8 cellular contexts compared by ENCODE assay signal in genomic region chr1:153032677-153033308, GRCh38. TPM values are rescaled to one million over a fixed set of nuclear protein-coding genes. Genes with fewer than 3 reads are reported as not detected.
DNase-seq lines count a peak whose midpoint lies in the region; ATAC-seq and TF ChIP-seq lines count a peak whose summit lies in the region.

No MANE protein-coding gene starts in this region.

- no peak overlapping the region for H2BK120ac ChIP-seq in IMR-90 (ENCODE audit: low read depth, low read length)

- H3K56ac ChIP-seq in IMR-90 (ENCODE audit: extremely low read depth, insufficient read depth, low read length) = no peak overlapping the region

- peak; percentile 80 for DNase-seq in Calu3
- peak; percentile 48 for DNase-seq in IMR-90
- DNase-seq in anterior cingulate cortex (lab: John Stamatoyannopoulos, UW) = peak in 31 of 58 donors; percentile 1 to 54 (median 10)
- no peak for DNase-seq in lower lobe of right lung
- no peak for DNase-seq in NCI-H524 (lab: John Stamatoyannopoulos, UW)
- DNase-seq in CD4-positive, alpha-beta memory T cell = no peak

- H3K4me3 ChIP-seq in IMR-90 (ENCODE audit: insufficient read depth, low read depth, low read length) (no peak overlapping the region), lower lobe of right lung (no peak overlapping the region)
- no peak overlapping the region for H3K4me3 ChIP-seq in CD4-positive, alpha-beta memory T cell (ENCODE audit: low read length in 2 of 2)

- no peak overlapping the region for H4K8ac ChIP-seq in IMR-90 (ENCODE audit: low read depth in 2 of 2, low read length in 2 of 2)

- peak; percentile 33 for TF ChIP-seq RAD21 in IMR-90 (IDR thresholded peaks at IDR 0.05; ENCODE audit: low read length)

- no peaks in the 10 kb centered on the region for H3K27me3 Mint-ChIP-seq in Calu3 (ENCODE audit: unreplicated experiment)
- H3K27me3 Mint-ChIP-seq in CD4-positive, alpha-beta memory T cell = peaks cover 1 to 6% of the 10 kb centered on the region in 2 donors

- BruUV-seq in Calu3 (replicated peaks; lab: Mats Ljungman, UMichigan) (no TSS peak), IMR-90 (replicated peaks; lab: Mats Ljungman, UMichigan) (no TSS peak)

- no peak for TF ChIP-seq POLR2A in IMR-90 (IDR thresholded peaks at IDR 0.05; ENCODE audit: low read depth, low read length)

- H3K9me1 ChIP-seq in IMR-90 (ENCODE audit: insufficient read depth, low read length) = no peaks in the 10 kb centered on the region

- no peak overlapping the region for H3K23ac ChIP-seq in IMR-90 (ENCODE audit: low read depth, low read length)

- H3K4me2 ChIP-seq in IMR-90 (ENCODE audit: low read depth, low read length) = no peak overlapping the region

- no peak overlapping the region for H2AK5ac ChIP-seq in IMR-90 (ENCODE audit: low read depth, low read length)

- H3K27ac ChIP-seq in IMR-90 (ENCODE audit: insufficient read depth, low read length) (no peak overlapping the region), lower lobe of right lung (no peak overlapping the region)
- H3K27ac ChIP-seq in CD4-positive, alpha-beta memory T cell (ENCODE audit: low read depth, low read length) = no peak overlapping the region

- peak; percentile 56 for ATAC-seq in IMR-90 (ENCODE audit: low read depth)
- ATAC-seq in lower lobe of right lung = peak; percentile 77 to 80
- ATAC-seq in GM18517 (IDR thresholded peaks at IDR 0.05; ENCODE audit: unreplicated experiment) = no peak
- ATAC-seq in HG02981 (IDR thresholded peaks at IDR 0.05; ENCODE audit: unreplicated experiment) = no peak

- no peak overlapping the region for H2BK5ac ChIP-seq in IMR-90 (ENCODE audit: low read depth, low read length, poor library complexity, severe bottlenecking)

- no peaks in the 10 kb centered on the region for H3K79me1 ChIP-seq in IMR-90 (ENCODE audit: low read depth in 1 of 2, low read length in 2 of 2)

- H2AFZ ChIP-seq in IMR-90 (replicated peaks; ENCODE audit: low read length, poor library complexity) = no peak overlapping the region

- no peaks in the 10 kb centered on the region for H3K9me3 ChIP-seq in IMR-90 (ENCODE audit: control insufficient read depth, insufficient read depth, low read length)
- H3K9me3 ChIP-seq in lower lobe of right lung = no peaks in the 10 kb centered on the region
- H3K9me3 ChIP-seq in CD4-positive, alpha-beta memory T cell (ENCODE audit: control insufficient read depth in 1 of 2, low read length in 2 of 2) = no peaks in the 10 kb centered on the region

- peak overlapping the region; percentile 53 for H3K27ac Mint-ChIP-seq in Calu3 (ENCODE audit: unreplicated experiment)
- H3K27ac Mint-ChIP-seq in CD4-positive, alpha-beta memory T cell = no peak overlapping the region

- H4K20me1 ChIP-seq in IMR-90 (ENCODE audit: insufficient read depth, low read length) = no peaks in the 10 kb centered on the region

- no peak overlapping the region for H2BK20ac ChIP-seq in IMR-90 (ENCODE audit: low read depth, low read length)

- peaks cover 25% of the 10 kb centered on the region for H3K4me1 Mint-ChIP-seq in Calu3 (ENCODE audit: low read depth, unreplicated experiment)
- no peaks in the 10 kb centered on the region for H3K4me1 Mint-ChIP-seq in CD4-positive, alpha-beta memory T cell

- no peak overlapping the region for H2AK9ac ChIP-seq in IMR-90 (replicated peaks; ENCODE audit: low read depth, low read length, poor library complexity)

- H3K4me3 Mint-ChIP-seq in Calu3 (ENCODE audit: low read depth, unreplicated experiment) = no peak overlapping the region
- H3K4me3 Mint-ChIP-seq in CD4-positive, alpha-beta memory T cell = no peak overlapping the region

- POLR2A ChIA-PET in IMR-90 (lab: Charles Lee; ENCODE audit: unreplicated experiment) = no interaction called here
- POLR2A ChIA-PET in CD4-positive, alpha-beta memory T cell (lab: Charles Lee; ENCODE audit: partially characterized antibody) = no interaction called here

- H3K4me1 ChIP-seq in IMR-90 (ENCODE audit: control insufficient read depth, insufficient read depth, low read length) (no peaks in the 10 kb centered on the region), lower lobe of right lung (no peaks in the 10 kb centered on the region)
- H3K4me1 ChIP-seq in CD4-positive, alpha-beta memory T cell (ENCODE audit: insufficient read depth, low read length) = no peaks in the 10 kb centered on the region

- dilution Hi-C loops in IMR-90 (cut with HindIII; ENCODE audit: low sequenced_read_pairs, unreplicated experiment) = no loop called here

- no peak overlapping the region for H2BK15ac ChIP-seq in IMR-90 (ENCODE audit: low read depth, low read length)

- no peaks in the 10 kb centered on the region for H3K27me3 ChIP-seq in IMR-90 (ENCODE audit: control insufficient read depth, insufficient read depth, low read length)
- H3K27me3 ChIP-seq in lower lobe of right lung (ENCODE audit: low read depth) = no peaks in the 10 kb centered on the region
- H3K27me3 ChIP-seq in CD4-positive, alpha-beta memory T cell (ENCODE audit: insufficient read depth, low read length) = no peaks in the 10 kb centered on the region

- TF ChIP-seq CTCF in Calu3 (IDR thresholded peaks at IDR 0.05; ENCODE audit: unreplicated experiment) = peak; percentile 67
- peak; percentile 30 for TF ChIP-seq CTCF in IMR-90 (conservative IDR thresholded peaks at IDR 0.05; ENCODE audit: low read depth, low read length)
- TF ChIP-seq CTCF in lower lobe of right lung (IDR thresholded peaks at IDR 0.05) = no peak

- intact Hi-C loops in Calu3 (cut with micrococcal nuclease; ENCODE audit: unreplicated experiment) (loop anchor here (1.0 to 10.0 kb wide), 5 partner anchors 35 to 378 kb away; no protein-coding TSS in a partner anchor), IMR-90 (cut with micrococcal nuclease) (no loop called here), lower lobe of right lung (cut with DNase I) (no loop called here)
- intact Hi-C loops in CD4-positive, alpha-beta memory T cell (cut with micrococcal nuclease) = no loop called here

- no peak overlapping the region for H3K9ac ChIP-seq in IMR-90 (ENCODE audit: low read depth, low read length)

- no peak overlapping the region for H4K91ac ChIP-seq in IMR-90 (ENCODE audit: insufficient read depth, low read depth, low read length)

- H4K5ac ChIP-seq in IMR-90 (ENCODE audit: low read depth, low read length) = no peak overlapping the region

- H3K36me3 ChIP-seq in IMR-90 (ENCODE audit: control insufficient read depth, insufficient read depth, low read length) (no peaks in the 10 kb centered on the region), lower lobe of right lung (no peaks in the 10 kb centered on the region)
- H3K36me3 ChIP-seq in CD4-positive, alpha-beta memory T cell (ENCODE audit: insufficient read depth, low read length) = no peaks in the 10 kb centered on the region

- CTCF ChIA-PET in Calu3 (lab: Charles Lee) = interaction anchor here (0.6 to 2.4 kb wide), 15 partner anchors 11 to 162 kb away, joined by 3 to 20 read pairs (median 4); partner anchors contain the start of gene IVL
- CTCF ChIA-PET in IMR-90 (lab: Yijun Ruan, JAX) = no interaction called here
- CTCF ChIA-PET in CD4-positive, alpha-beta memory T cell (lab: Charles Lee; ENCODE audit: partially characterized antibody) = no interaction called here

- no peaks in the 10 kb centered on the region for H3K9me3 Mint-ChIP-seq in Calu3 (ENCODE audit: low read depth, unreplicated experiment)
- H3K9me3 Mint-ChIP-seq in CD4-positive, alpha-beta memory T cell = peaks cover 0 to 3% (median 0%) of the 10 kb centered on the region in 8 donors

- no peak overlapping the region for H3K4ac ChIP-seq in IMR-90 (ENCODE audit: low read depth, low read length)

- H3K14ac ChIP-seq in IMR-90 (replicated peaks; ENCODE audit: low read depth, low read length) = no peak overlapping the region

- no peak overlapping the region for H3K18ac ChIP-seq in IMR-90 (ENCODE audit: low read depth, low read length)

- in situ Hi-C loops in IMR-90 (cut with MboI; ENCODE audit: low sequenced_read_pairs) = no loop called here

- WGBS in IMR-90 (ENCODE audit: extremely low coverage in 2 of 2, insufficient read length in 1 of 2), 2 experiments = no CpG with 5 or more reads among the region's 3 CpGs

- H3K36me3 Mint-ChIP-seq in Calu3 (ENCODE audit: insufficient read depth, unreplicated experiment) = no peaks in the 10 kb centered on the region
- no peaks in the 10 kb centered on the region for H3K36me3 Mint-ChIP-seq in CD4-positive, alpha-beta memory T cell

RNA-seq across cellular contexts. Expression of gene SPRR1B, which starts 1.8 kb away (rescaled TPM):
- total RNA-seq in Calu3 (2022) = 3.1 TPM in 1 of 2 replicates, not detected in the other
- not detected in 2 replicates for total RNA-seq in IMR-90 (2012; rRNA removed)
- polyA plus RNA-seq in IMR-90 (2012; rRNA removed) = not detected in 2 replicates
- not detected in 2 replicates for polyA plus RNA-seq in IMR-90 (2012; cell fraction: cytosol; rRNA removed)
- polyA plus RNA-seq in IMR-90 (2012; cell fraction: nucleus; rRNA removed; ENCODE audit: low replicate concordance) = not detected in 2 replicates
- not detected for total RNA-seq in lower lobe of right lung
- not detected for total RNA-seq in CD4-positive, alpha-beta memory T cell
- polyA plus RNA-seq in CD4-positive, alpha-beta memory T cell = not detected

RNA-seq across cellular contexts. Expression of gene SPRR2D, which starts 8.1 kb away (rescaled TPM):
- total RNA-seq in Calu3 (2022) (not detected in 2 replicates), IMR-90 (2012; rRNA removed) (not detected in 2 replicates), lower lobe of right lung (not detected)
- polyA plus RNA-seq in IMR-90 (2012; rRNA removed) = not detected in 2 replicates
- not detected in 2 replicates for polyA plus RNA-seq in IMR-90 (2012; cell fraction: cytosol; rRNA removed)
- polyA plus RNA-seq in IMR-90 (2012; cell fraction: nucleus; rRNA removed; ENCODE audit: low replicate concordance) = not detected in 2 replicates
- not detected for total RNA-seq in CD4-positive, alpha-beta memory T cell
- not detected for polyA plus RNA-seq in CD4-positive, alpha-beta memory T cell

RNA-seq across cellular contexts. Expression of gene SPRR2A, which starts 24.5 kb away (rescaled TPM):
- not detected in 2 replicates for total RNA-seq in Calu3 (2022)
- total RNA-seq in IMR-90 (2012; rRNA removed) = not detected in 2 replicates
- not detected in 2 replicates for polyA plus RNA-seq in IMR-90 (2012; rRNA removed)
- polyA plus RNA-seq in IMR-90 (2012; cell fraction: cytosol; rRNA removed) = not detected in 2 replicates
- not detected in 2 replicates for polyA plus RNA-seq in IMR-90 (2012; cell fraction: nucleus; rRNA removed; ENCODE audit: low replicate concordance)
- not detected for total RNA-seq in lower lobe of right lung
- not detected for total RNA-seq in CD4-positive, alpha-beta memory T cell
- not detected for polyA plus RNA-seq in CD4-positive, alpha-beta memory T cell

RNA-seq across cellular contexts. Expression of gene SPRR3, which starts 31.2 kb away (rescaled TPM):
- total RNA-seq in Calu3 (2022) (6.2 and 26.7 TPM in 2 replicates), IMR-90 (2012; rRNA removed) (not detected in 2 replicates), lower lobe of right lung (not detected)
- polyA plus RNA-seq in IMR-90 (2012; rRNA removed) = not detected in 2 replicates
- not detected in 2 replicates for polyA plus RNA-seq in IMR-90 (2012; cell fraction: cytosol; rRNA removed)
- polyA plus RNA-seq in IMR-90 (2012; cell fraction: nucleus; rRNA removed; ENCODE audit: low replicate concordance) = not detected in 2 replicates
- total RNA-seq in CD4-positive, alpha-beta memory T cell = not detected
- polyA plus RNA-seq in CD4-positive, alpha-beta memory T cell = not detected

RNA-seq across cellular contexts. Expression of gene SPRR2B, which starts 38.6 kb away (rescaled TPM):
- total RNA-seq in Calu3 (2022) (not detected in 2 replicates), IMR-90 (2012; rRNA removed) (not detected in 2 replicates), lower lobe of right lung (not detected)
- polyA plus RNA-seq in IMR-90 (2012; rRNA removed) = not detected in 2 replicates
- not detected in 2 replicates for polyA plus RNA-seq in IMR-90 (2012; cell fraction: cytosol; rRNA removed)
- not detected in 2 replicates for polyA plus RNA-seq in IMR-90 (2012; cell fraction: nucleus; rRNA removed; ENCODE audit: low replicate concordance)
- total RNA-seq in CD4-positive, alpha-beta memory T cell = not detected
- not detected for polyA plus RNA-seq in CD4-positive, alpha-beta memory T cell

Comparison
In these comparisons a context has a peak if more than half of its experiments do, and no peak if none do; other contexts are left out.
1. DNase-seq: peak in Calu3 (single experiment), IMR-90 (single experiment) and anterior cingulate cortex (31 of 58); none in lower lobe of right lung (single experiment), NCI-H524 (0 of 2) and CD4-positive, alpha-beta memory T cell (0 of 5).
2. ATAC-seq: peak in IMR-90 (single experiment) and lower lobe of right lung (2 of 2); none in GM18517 (single experiment) and HG02981 (single experiment).